24 cellular contexts compared by ENCODE assay signal in genomic region chr1:3217096-3217724, GRCh38.
DNase-seq lines count a peak whose midpoint lies in the region; TF ChIP-seq lines count a peak whose summit lies in the region.
"Had no signal": no experiment of that assay in that cellular context is flagged by ENCODE, and none has a peak within 500 bp of the region (broad histone marks: within the 10 kb centered on the region; RNA-seq: fewer than 3 reads in every experiment).

No MANE protein-coding gene starts in this region.

- H3K9me3 Mint-ChIP-seq in endodermal cell = no peaks in the 10 kb centered on the region
- H3K9me3 Mint-ChIP-seq: activated naive CD4-positive, alpha-beta T cell treated with anti-CD3 and anti-CD28 coated beads for 36 hours; activated T-cell treated with anti-CD3 and anti-CD28 coated beads, Interleukin-2, amount 50 U/mL, for 4 hours; CD14-positive monocyte; naive thymus-derived CD8-positive, alpha-beta T cell; stimulated activated naive B cell treated with anti-CD40 and anti-IgM and Interleukin-4, amounts not matched to agents 10 μg/mL and 1 μg/mL and 100 μg/mL, for 72 hours had no signal

- no peak overlapping the region for H3K4me3 Mint-ChIP-seq in endodermal cell
- H3K4me3 Mint-ChIP-seq: activated naive CD4-positive, alpha-beta T cell treated with anti-CD3 and anti-CD28 coated beads for 36 hours; activated T-cell treated with anti-CD3 and anti-CD28 coated beads, Interleukin-2, amount 50 U/mL, for 4 hours; naive thymus-derived CD8-positive, alpha-beta T cell; stimulated activated naive B cell treated with anti-CD40 and anti-IgM and Interleukin-4, amounts not matched to agents 10 μg/mL and 1 μg/mL and 100 μg/mL, for 72 hours had no signal

- WGBS in endodermal cell (ENCODE audit: insufficient coverage in 1 of 2, insufficient read length in 1 of 2), 2 experiments = 90 to 91% methylated on average over 24 to 26 of the region's 26 CpGs
- 31 to 37% methylated on average over 25 to 26 of the region's 26 CpGs for WGBS in tibial nerve, 2 donors

- peak; percentile 39 for DNase-seq in WERI-Rb-1
- no peak for DNase-seq in endodermal cell
- peak; percentile 31 for DNase-seq in pons (ENCODE audit: low spot score)
- no peak for DNase-seq in tibial nerve (ENCODE audit: low spot score in 2 of 2)
- no peak for DNase-seq in stimulated activated CD8-positive, alpha-beta memory T cell treated with anti-CD3 and anti-CD28 coated beads, Interleukin-4, amount 100 ng/mL, for 48 hours
- DNase-seq in GM19240 (ENCODE audit: insufficient read length, low spot score) = no peak
- DNase-seq in NCI-H2081 (lab: John Stamatoyannopoulos, UW) = no peak
- no peak for DNase-seq in NCI-H1105 treated with DMSO at 0.1 percent for 48 hours (lab: John Stamatoyannopoulos, UW)
- DNase-seq: activated CD4-positive, alpha-beta T cell treated with anti-CD3 and anti-CD28 coated beads for 4 hours; activated naive CD4-positive, alpha-beta T cell treated with anti-CD3 and anti-CD28 coated beads for 36 hours; activated T-cell treated with anti-CD3 and anti-CD28 coated beads, Interleukin-2, amount 50 U/mL, for 4 hours; esophagus squamous epithelium; IMR-90; kidney glomerular epithelial cell; naive thymus-derived CD8-positive, alpha-beta T cell; NCI-H2107; NCI-H510A; stimulated activated naive B cell treated with anti-CD40 and anti-IgM and Interleukin-4, amounts not matched to agents 10 μg/mL and 1 μg/mL and 100 μg/mL, for 72 hours; T-helper 1 cell; trophoblast cell had no signal

- H3K27me3 Mint-ChIP-seq in endodermal cell (ENCODE audit: insufficient read depth) = no peaks in the 10 kb centered on the region

- no peak overlapping the region for H3K4me3 ChIP-seq in WERI-Rb-1 (ENCODE audit: low read depth, low read length)
- no peak overlapping the region for H3K4me3 ChIP-seq in endodermal cell (ENCODE audit: low read length)
- H3K4me3 ChIP-seq in tibial nerve = peak overlapping the region in 2 of 4 donors; percentile 8 to 32
- H3K4me3 ChIP-seq: esophagus squamous epithelium, gastroesophageal sphincter, SJSA1 had no signal

- H3K27me3 ChIP-seq in WERI-Rb-1 (ENCODE audit: insufficient read depth, low read depth, severe bottlenecking) (no peaks in the 10 kb centered on the region), endodermal cell (ENCODE audit: control insufficient read depth, insufficient read depth, low read length, poor library complexity, severe bottlenecking) (no peaks in the 10 kb centered on the region), tibial nerve (peaks cover 0 to 5% of the 10 kb centered on the region in 2 donors)
- H3K27me3 ChIP-seq: SJSA1 had no signal

- H3K36me3 ChIP-seq in WERI-Rb-1 (no peaks in the 10 kb centered on the region), endodermal cell (ENCODE audit: control insufficient read depth, insufficient read depth, low read length) (no peaks in the 10 kb centered on the region), tibial nerve (no peaks in the 10 kb centered on the region)
- H3K36me3 ChIP-seq: esophagus squamous epithelium, gastroesophageal sphincter, SJSA1 had no signal

- TF ChIP-seq POLR2A in tibial nerve (IDR thresholded peaks at IDR 0.05) = no peak

- no peaks in the 10 kb centered on the region for H3K36me3 Mint-ChIP-seq in endodermal cell (ENCODE audit: low read depth)
- H3K36me3 Mint-ChIP-seq: CD14-positive monocyte; naive thymus-derived CD8-positive, alpha-beta T cell; stimulated activated naive B cell treated with anti-CD40 and anti-IgM and Interleukin-4, amounts not matched to agents 10 μg/mL and 1 μg/mL and 100 μg/mL, for 72 hours had no signal

- no peak overlapping the region for H3K9ac ChIP-seq in endodermal cell (ENCODE audit: extremely low read depth, low read length, poor library complexity, severe bottlenecking)
- H3K9ac ChIP-seq: parathyroid adenoma had no signal

- H3K4me1 ChIP-seq in endodermal cell (ENCODE audit: control insufficient read depth, insufficient read depth, low read length) (no peaks in the 10 kb centered on the region), tibial nerve (peaks cover 0 to 89% (median 49%) of the 10 kb centered on the region in 4 donors)
- H3K4me1 ChIP-seq: parathyroid adenoma, SJSA1 had no signal

- TF ChIP-seq CTCF in WERI-Rb-1 (IDR thresholded peaks at IDR 0.05; ENCODE audit: low read depth, low read length) (no peak), endodermal cell (conservative IDR thresholded peaks at IDR 0.05) (no peak), tibial nerve (IDR thresholded peaks at IDR 0.05) (no peak)

- H3K4me1 Mint-ChIP-seq in endodermal cell = peaks cover 2% of the 10 kb centered on the region
- H3K4me1 Mint-ChIP-seq: naive thymus-derived CD8-positive, alpha-beta T cell; stimulated activated naive B cell treated with anti-CD40 and anti-IgM and Interleukin-4, amounts not matched to agents 10 μg/mL and 1 μg/mL and 100 μg/mL, for 72 hours had no signal

- no peak for TF ChIP-seq EP300 in tibial nerve (IDR thresholded peaks at IDR 0.05)

- H3K27ac ChIP-seq in WERI-Rb-1 = peak overlapping the region; percentile 40
- H3K27ac ChIP-seq in endodermal cell (ENCODE audit: low read depth, low read length) = peak overlapping the region; percentile 100
- H3K27ac ChIP-seq in tibial nerve = peak overlapping the region; percentile 71 to 90 (median 84)
- H3K27ac ChIP-seq: esophagus squamous epithelium, parathyroid adenoma, SJSA1 had no signal

- no peak overlapping the region for H3K27ac Mint-ChIP-seq in endodermal cell
- H3K27ac Mint-ChIP-seq: activated naive CD4-positive, alpha-beta T cell treated with anti-CD3 and anti-CD28 coated beads for 36 hours; stimulated activated naive B cell treated with anti-CD40 and anti-IgM and Interleukin-4, amounts not matched to agents 10 μg/mL and 1 μg/mL and 100 μg/mL, for 72 hours had no signal

- H3K9me3 ChIP-seq in WERI-Rb-1 (ENCODE audit: severe bottlenecking) = no peaks in the 10 kb centered on the region
- no peaks in the 10 kb centered on the region for H3K9me3 ChIP-seq in endodermal cell (ENCODE audit: control insufficient read depth, low read length)
- no peaks in the 10 kb centered on the region for H3K9me3 ChIP-seq in tibial nerve
- H3K9me3 ChIP-seq: esophagus squamous epithelium, gastroesophageal sphincter, SJSA1 had no signal

Comparison
In these comparisons a context has a peak if more than half of its experiments do, and no peak if none do; other contexts are left out.
1. DNase-seq: peak in WERI-Rb-1 (single experiment) and pons (single experiment); none in endodermal cell (single experiment), tibial nerve (0 of 2), stimulated activated CD8-positive, alpha-beta memory T cell treated with anti-CD3 and anti-CD28 coated beads, Interleukin-4, amount 100 ng/mL, for 48 hours (single experiment), GM19240 (single experiment), NCI-H2081 (0 of 2) and NCI-H1105 treated with DMSO at 0.1 percent for 48 hours (single experiment).
2. H3K27ac ChIP-seq: peak in every context shown above with its lines; median percentile 100 in endodermal cell; 84 in tibial nerve; 40 in WERI-Rb-1.